ENCODE assay signal across 36 cellular contexts in the genomic region with DNA sequence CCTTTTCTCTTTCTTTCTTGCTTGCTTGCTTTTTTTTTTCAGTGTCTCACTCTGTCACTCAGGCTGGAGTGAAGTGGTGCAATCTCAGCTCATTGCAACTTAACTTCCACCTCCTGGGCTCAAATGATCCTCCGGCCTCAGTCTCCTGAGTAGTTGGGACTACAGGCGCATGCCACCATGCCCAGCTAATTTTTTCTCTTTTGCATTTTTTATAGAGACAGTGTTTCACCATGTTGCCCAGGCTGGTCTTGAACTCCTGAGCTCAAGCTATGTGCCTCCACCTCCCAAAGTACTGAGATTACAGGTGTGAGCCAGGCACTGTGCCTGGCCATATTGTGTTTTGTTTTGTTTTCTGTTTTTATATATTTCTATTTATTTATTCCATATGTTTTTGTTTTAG.
"Had no signal": no experiment of that assay in that cellular context is flagged by ENCODE, and none has a peak within 500 bp of the region (broad histone marks: within the 10 kb centered on the region; RNA-seq: fewer than 3 reads in every experiment).

No MANE protein-coding gene starts in this region.

- H3K9ac ChIP-seq: KMS-11 had no signal

- H3K27me3 ChIP-seq: MG63 had no signal

- H3K36me3 ChIP-seq: MG63 had no signal

- H3K4me3 ChIP-seq: MG63 had no signal

- H3K27ac ChIP-seq: KMS-11 had no signal

- DNase-seq: Karpas-422, Kasumi-1, MG63, MM.1S, MV-4-11, NCI-H1048, NCI-H1092, NCI-H1092 treated with DMSO at 0.1 percent for 48 hours, NCI-H1105, NCI-H1105 treated with DMSO at 0.1 percent for 48 hours, NCI-H1417, NCI-H1417 treated with DMSO at 0.1 percent for 48 hours, NCI-H1436, NCI-H1436 treated with DMSO at 0.1 percent for 48 hours, NCI-H146, NCI-H1694, NCI-H1694 treated with DMSO at 0.1 percent for 48 hours, NCI-H187, NCI-H187 treated with DMSO at 0.1 percent for 48 hours, NCI-H1930, NCI-H2029, NCI-H2029 treated with DMSO at 0.1 percent for 48 hours, NCI-H2081, NCI-H2081 treated with DMSO at 0.1 percent for 48 hours, NCI-H2107, NCI-H2171, NCI-H2171 treated with DMSO at 0.1 percent for 48 hours, NCI-H2227 treated with DMSO at 0.1 percent for 48 hours, NCI-H226, NCI-H345, NCI-H446, NCI-H446 treated with DMSO at 0.1 percent for 48 hours, NCI-H510A, NCI-H510A treated with DMSO at 0.1 percent for 48 hours, NCI-H524 had no signal

- H3K4me2 ChIP-seq: KMS-11 had no signal
